In the genomic region with DNA sequence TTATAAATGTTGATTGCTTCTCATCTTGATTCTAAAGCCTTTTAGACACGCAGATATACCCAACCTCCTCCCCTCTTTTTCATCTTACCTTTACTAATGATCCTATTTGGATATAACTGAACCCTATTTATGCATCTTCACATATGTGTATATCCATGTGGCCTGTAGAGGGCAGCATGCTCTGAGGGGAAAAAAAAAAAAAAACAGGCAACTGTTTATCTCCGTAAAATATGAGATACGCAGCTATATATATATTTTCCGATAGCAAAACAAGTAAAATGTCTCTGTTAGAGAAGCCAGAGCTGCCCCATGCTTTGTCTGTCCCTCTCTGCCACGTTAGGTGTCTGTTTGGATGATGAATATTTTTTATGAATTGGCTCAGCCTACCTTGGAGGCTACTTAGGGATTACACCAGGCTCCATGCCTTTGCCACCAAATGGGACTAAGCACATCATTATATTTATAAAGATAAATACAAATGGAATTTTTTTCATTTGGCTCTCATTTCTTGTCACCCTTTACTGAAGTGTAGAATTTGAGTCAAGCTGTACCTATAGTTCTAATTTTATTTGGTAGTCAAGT, we compare ENCODE assay signal across 8 cellular contexts.
DNase-seq lines count a peak whose midpoint lies in the region; ATAC-seq and TF ChIP-seq lines count a peak whose summit lies in the region.

No MANE protein-coding gene starts in this region.

- in situ Hi-C loops in KBM-7 (cut with MboI; ENCODE audit: low pct_unique_long_range_greater_than_20kb, low sequenced_read_pairs): no loop called here

- peak overlapping the region; percentile 40 for H3K4me3 ChIP-seq in epithelial cell of proximal tubule (ENCODE audit: low read depth, low read length)

- peak; percentile 90 for ATAC-seq in GM19455 (IDR thresholded peaks at IDR 0.05; ENCODE audit: unreplicated experiment)

- H3K9me3 Mint-ChIP-seq in neural crest cell: no peaks in the 10 kb centered on the region

- H3K27ac Mint-ChIP-seq in neural crest cell (ENCODE audit: unreplicated experiment): no peak overlapping the region

- no peaks in the 10 kb centered on the region for H3K27me3 Mint-ChIP-seq in neural crest cell (ENCODE audit: low read depth)

- peaks cover 5% of the 10 kb centered on the region for H3K4me1 Mint-ChIP-seq in neural crest cell

- no peak overlapping the region for H3K4me3 Mint-ChIP-seq in neural crest cell

- peak; percentile 36 for DNase-seq in DMS153 (lab: John Stamatoyannopoulos, UW)
- DNase-seq in KBM-7: peak; percentile 44
- DNase-seq in RPMI7951 (ENCODE audit: low read depth): peak; percentile 49
- no peak for DNase-seq in epithelial cell of proximal tubule (ENCODE audit: low read depth)
- peak; percentile 8 for DNase-seq in neural crest cell (ENCODE audit: low read depth, low spot score)
- DNase-seq in activated gamma-delta T cell treated with Interleukin-2 at 50 U/mL for 16 hours: no peak
- DNase-seq in activated effector memory CD4-positive, alpha-beta T cell treated with anti-CD3 and anti-CD28 coated beads, Interleukin-2, amount 50 U/mL, for 16 hours: no peak

- H3K36me3 Mint-ChIP-seq in neural crest cell (ENCODE audit: low read depth): no peaks in the 10 kb centered on the region

- peak; percentile 87 for TF ChIP-seq CTCF in epithelial cell of proximal tubule (conservative IDR thresholded peaks at IDR 0.05; ENCODE audit: low read depth, low read length)
- TF ChIP-seq CTCF in neural crest cell (conservative IDR thresholded peaks at IDR 0.05): peak; percentile 91

Comparison
In these comparisons a context has a peak if more than half of its experiments do, and no peak if none do; other contexts are left out.
1. DNase-seq: peak in DMS153 (single experiment), KBM-7 (single experiment), RPMI7951 (single experiment) and neural crest cell (single experiment); none in epithelial cell of proximal tubule (single experiment), activated gamma-delta T cell treated with Interleukin-2 at 50 U/mL for 16 hours (single experiment) and activated effector memory CD4-positive, alpha-beta T cell treated with anti-CD3 and anti-CD28 coated beads, Interleukin-2, amount 50 U/mL, for 16 hours (single experiment).